1 cellular context compared by ENCODE assay signal in the genomic region with DNA sequence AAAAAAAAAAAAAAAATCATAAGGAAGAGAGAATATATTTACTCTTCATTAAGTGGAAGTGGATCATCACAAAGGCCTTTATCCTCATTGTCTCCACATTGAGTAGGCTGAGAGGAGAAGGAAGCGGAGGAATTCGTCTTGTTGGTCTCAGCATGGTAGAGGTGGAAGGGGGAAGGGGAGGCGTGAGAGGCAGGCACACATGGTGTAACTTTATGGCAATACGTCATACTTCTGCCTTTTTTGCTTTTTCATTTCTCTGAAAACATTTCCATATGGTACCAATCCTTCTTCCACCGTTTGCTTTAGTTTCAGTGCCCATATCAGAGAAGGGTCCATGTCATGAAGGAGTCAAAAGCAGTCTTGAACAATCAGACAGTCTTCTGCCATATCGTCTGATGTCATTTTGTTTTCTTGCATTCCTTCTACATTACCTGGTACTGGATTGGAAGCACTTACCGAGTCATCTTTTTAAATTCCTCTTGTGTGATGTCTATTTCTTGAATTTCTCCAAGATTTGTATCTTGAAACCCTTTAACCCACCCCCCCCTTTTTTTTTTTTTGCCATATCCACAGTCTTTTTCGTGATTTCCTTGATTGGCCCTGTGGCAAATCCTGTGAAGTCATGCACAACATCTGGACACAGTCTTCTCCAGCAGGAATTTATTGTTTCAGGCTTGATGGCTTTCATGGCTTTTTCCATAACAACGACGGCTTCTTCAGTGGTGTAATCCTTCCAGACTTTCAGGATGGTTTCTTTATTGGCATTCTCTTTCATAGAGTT.
TF ChIP-seq lines count a peak whose summit lies in the region.

No MANE protein-coding gene starts in this region.

TF ChIP-seq in GM12878, 131 proteins besides CTCF, POLR2A, EP300 and RAD21 (continued from another document):
- TF ChIP-seq CUX1 (IDR thresholded peaks at IDR 0.05; ENCODE audit: insufficient replicate concordance, low read depth, low read length) (no peak), BCL3 (IDR thresholded peaks at IDR 0.05; ENCODE audit: borderline replicate concordance, insufficient read depth, low read depth, low read length, poor library complexity, severe bottlenecking) (no peak), EGR1 (IDR thresholded peaks at IDR 0.05; ENCODE audit: borderline replicate concordance in 1 of 2, low read depth in 2 of 2, low read length in 2 of 2) (no peak), SIX5 (IDR thresholded peaks at IDR 0.05; ENCODE audit: low read depth, low read length, severe bottlenecking) (no peak), JUND (IDR thresholded peaks at IDR 0.05; ENCODE audit: low read depth, low read length) (no peak), ZNF274 (IDR thresholded peaks at IDR 0.05; ENCODE audit: insufficient read depth, insufficient read length) (no peak), MLLT1 (IDR thresholded peaks at IDR 0.05) (no peak), NKRF (conservative IDR thresholded peaks at IDR 0.05) (no peak)
